ENCODE assay signal across 8 cellular contexts in the genomic region with DNA sequence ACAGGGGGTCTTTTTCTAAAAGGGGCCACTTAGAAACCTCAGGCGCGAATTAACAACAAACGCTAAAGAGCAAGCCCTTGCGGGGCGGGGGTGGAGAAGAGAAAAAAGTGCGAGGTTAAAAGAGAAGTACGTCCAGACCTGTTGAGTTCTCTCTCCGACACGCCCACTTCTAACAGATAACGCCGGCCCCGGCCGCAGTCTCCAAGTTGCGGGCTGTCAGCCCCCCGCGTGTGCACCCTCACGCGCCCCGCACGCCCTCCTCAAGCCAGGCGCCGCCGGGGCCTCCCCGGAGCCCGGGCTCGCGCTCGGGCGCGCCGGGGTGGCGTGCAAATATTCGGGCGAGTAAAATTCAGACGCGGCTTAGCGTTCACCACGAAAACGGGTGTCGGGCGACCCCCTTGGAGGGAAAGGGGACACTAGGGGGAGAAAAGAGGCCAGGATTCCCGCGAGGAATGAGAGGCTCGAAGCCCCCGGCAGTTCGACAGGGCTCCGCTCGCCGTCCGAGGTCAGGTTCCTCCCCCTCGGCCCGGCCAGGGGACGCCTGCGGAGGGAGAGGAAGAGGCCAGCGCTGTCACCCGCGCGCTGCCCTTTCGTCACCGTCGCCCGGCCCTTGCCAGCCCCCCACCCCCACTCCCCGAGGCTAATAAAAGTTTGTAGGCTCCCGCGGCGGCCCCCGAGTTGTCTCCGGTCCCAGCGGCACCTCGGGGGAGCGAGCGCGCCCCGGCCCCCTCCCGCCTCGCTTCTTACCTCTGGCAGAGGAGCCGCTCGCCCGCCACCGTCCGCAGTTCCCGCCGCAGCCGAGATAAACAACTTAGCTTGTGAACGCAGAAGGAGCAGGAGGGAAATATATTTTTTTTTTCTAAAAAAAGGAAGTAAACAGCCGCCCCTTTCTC. TPM values are rescaled to one million over a fixed set of nuclear protein-coding genes. Genes with fewer than 3 reads are reported as not detected.
DNase-seq lines count a peak whose midpoint lies in the region; ATAC-seq and TF ChIP-seq lines count a peak whose summit lies in the region.

No MANE protein-coding gene starts in this region.

- peaks cover 58% of the 10 kb centered on the region for H3K79me2 ChIP-seq in ACC112 (ENCODE audit: control insufficient read depth, insufficient read depth, low read length, unreplicated experiment)
- peaks cover 59% of the 10 kb centered on the region for H3K79me2 ChIP-seq in OCI-LY3 (ENCODE audit: low read length)

- H3K4me3 ChIP-seq in ACC112 (ENCODE audit: low read depth, low read length) (peak overlapping the region; percentile 89), OCI-LY3 (ENCODE audit: low read length) (peak overlapping the region; percentile 99), esophagus muscularis mucosa (peak overlapping the region; percentile 82 to 92 (median 88)), mucosa of stomach (ENCODE audit: low read length) (peak overlapping the region; percentile 65)

- peak; percentile 68 for DNase-seq in activated T-cell treated with anti-CD3 and anti-CD28 coated beads, Interleukin-2, amount 50 U/mL, for 48 hours
- DNase-seq in esophagus muscularis mucosa (ENCODE audit: extremely low spot score), result peak; percentile 93
- DNase-seq in stimulated activated naive CD4-positive, alpha-beta T cell (lab: John Stamatoyannopoulos, UW), result peak in 5 of 6 experiments; percentile 30 to 77 (median 54)
- no peak for DNase-seq in amniotic stem cell (lab: John Stamatoyannopoulos, UW)

- H3K27ac ChIP-seq in ACC112 (ENCODE audit: low read depth, low read length) (peak overlapping the region; percentile 88), OCI-LY3 (ENCODE audit: low read length) (peak overlapping the region; percentile 98), esophagus muscularis mucosa (replicated peaks in 1 of 4) (peak overlapping the region; percentile 94 to 99 (median 98))

- peak overlapping the region; percentile 75 for H3K4me2 ChIP-seq in OCI-LY3 (ENCODE audit: low read length)

- H3K9me3 ChIP-seq in OCI-LY3 (ENCODE audit: insufficient read depth, low read length), result no peaks in the 10 kb centered on the region; the same call in 1 of the 2 replicates
- no peaks in the 10 kb centered on the region for H3K9me3 ChIP-seq in esophagus muscularis mucosa
- no peaks in the 10 kb centered on the region for H3K9me3 ChIP-seq in mucosa of stomach (ENCODE audit: control insufficient read depth, low read length)

- TF ChIP-seq CTCF in OCI-LY3 (IDR thresholded peaks at IDR 0.05; ENCODE audit: low read depth, low read length) (no peak), esophagus muscularis mucosa (IDR thresholded peaks at IDR 0.05) (no peak)

- H3K36me3 ChIP-seq in ACC112 (ENCODE audit: insufficient read depth, low read length) (no peaks in the 10 kb centered on the region), OCI-LY3 (replicated peaks; ENCODE audit: low read depth, low read length) (peaks cover 23% of the 10 kb centered on the region), esophagus muscularis mucosa (no peaks in the 10 kb centered on the region), mucosa of stomach (ENCODE audit: control insufficient read depth, insufficient read depth, low read length) (no peaks in the 10 kb centered on the region)

- peak overlapping the region; percentile 86 for H3K9ac ChIP-seq in OCI-LY3 (ENCODE audit: low read length)
- peak overlapping the region; percentile 75 for H3K9ac ChIP-seq in mucosa of stomach (ENCODE audit: low read length)

- WGBS in esophagus muscularis mucosa, result under 1% methylated on average over 51 of the region's 86 CpGs

- no peaks in the 10 kb centered on the region for H3K4me1 ChIP-seq in ACC112 (ENCODE audit: control insufficient read depth, insufficient read depth, low read length, unreplicated experiment)
- peaks cover 7% of the 10 kb centered on the region; the same call in 1 of the 2 replicates for H3K4me1 ChIP-seq in OCI-LY3 (ENCODE audit: low read length)
- H3K4me1 ChIP-seq in esophagus muscularis mucosa, result peaks cover 5 to 37% (median 24%) of the 10 kb centered on the region in 4 donors
- H3K4me1 ChIP-seq in mucosa of stomach (ENCODE audit: control insufficient read depth, insufficient read depth, low read length), result peaks cover 8% of the 10 kb centered on the region

- intact Hi-C loops in esophagus muscularis mucosa (cut with DNase I), result loop anchor here (5.0 kb wide), 5 partner anchors 105 to 480 kb away; no protein-coding TSS in a partner anchor

- H3K27me3 ChIP-seq in ACC112 (ENCODE audit: insufficient read depth, low read length) (no peaks in the 10 kb centered on the region), OCI-LY3 (ENCODE audit: low read depth, low read length) (no peaks in the 10 kb centered on the region), esophagus muscularis mucosa (no peaks in the 10 kb centered on the region), mucosa of stomach (ENCODE audit: control insufficient read depth, insufficient read depth, low read length) (no peaks in the 10 kb centered on the region)

- H4K20me1 ChIP-seq in OCI-LY3 (ENCODE audit: insufficient read depth, low read length), result peaks cover 8% of the 10 kb centered on the region; the same call in 1 of the 2 replicates

- peak overlapping the region; percentile 26 for H2AFZ ChIP-seq in ACC112 (ENCODE audit: low read length, unreplicated experiment)
- no peak overlapping the region for H2AFZ ChIP-seq in OCI-LY3 (ENCODE audit: low read depth, low read length)

- no peak for TF ChIP-seq EP300 in esophagus muscularis mucosa (IDR thresholded peaks at IDR 0.05)

- ATAC-seq in GM21515 (IDR thresholded peaks at IDR 0.05; ENCODE audit: unreplicated experiment), result peak; percentile 2

- no peak for TF ChIP-seq POLR2A in esophagus muscularis mucosa (IDR thresholded peaks at IDR 0.05; ENCODE audit: low read depth)

RNA-seq across cellular contexts. Expression of gene NR3C1, which starts 0.8 kb away (rescaled TPM):
- 10 to 100 TPM; 79.2 to 92.3 (median 89.3) TPM for total RNA-seq in esophagus muscularis mucosa
